In the genomic region with DNA sequence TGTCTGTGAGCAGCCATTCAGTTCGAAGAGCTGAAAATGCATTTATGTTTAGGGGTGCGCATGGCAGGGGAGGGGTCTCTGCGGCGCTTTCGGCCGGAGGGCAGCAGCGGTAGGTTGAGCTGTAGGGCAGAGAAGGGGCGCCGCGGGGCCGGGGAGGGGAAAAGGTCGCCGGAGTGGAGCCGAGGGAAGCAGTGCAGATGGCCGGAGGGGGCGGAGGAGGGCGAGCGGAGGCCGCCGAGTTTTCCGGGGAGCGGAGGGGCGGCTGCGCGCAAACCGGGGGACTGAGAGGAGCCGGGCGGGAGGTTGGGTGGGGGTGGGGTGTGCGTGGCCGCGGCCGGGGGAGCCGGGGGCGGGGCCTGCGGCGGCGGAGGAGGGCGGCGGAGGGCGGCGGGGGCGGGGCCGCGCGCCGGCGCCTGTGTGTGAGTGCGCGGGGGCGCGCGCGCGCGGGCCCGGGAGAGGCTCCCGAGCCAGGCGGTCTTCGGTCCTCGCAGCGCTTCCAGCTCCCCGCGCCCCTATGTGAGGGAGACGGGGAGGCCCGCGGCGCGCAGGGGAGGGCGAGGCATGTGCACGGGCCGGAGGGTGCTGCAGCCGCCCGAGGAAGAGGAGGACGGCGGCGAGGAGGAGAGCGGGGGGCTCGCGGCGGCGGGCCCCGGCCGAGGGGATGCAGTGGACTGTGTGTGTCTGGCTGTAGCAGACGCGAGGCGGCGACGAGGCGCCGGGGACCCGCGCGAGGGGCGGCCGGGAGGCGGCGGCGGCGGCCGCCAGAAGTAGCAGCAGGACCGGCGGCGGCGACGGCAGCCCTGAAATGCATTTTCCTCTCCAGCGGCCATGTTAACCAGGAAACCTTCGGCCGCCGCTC, we compare ENCODE assay signal across 8 cellular contexts. TPM values are rescaled to one million over a fixed set of nuclear protein-coding genes. Genes with fewer than 3 reads are reported as not detected.
DNase-seq lines count a peak whose midpoint lies in the region; ATAC-seq lines count a peak whose summit lies in the region.

TSS of gene DYRK2 (plus strand) at position 440 of the 859 bp plus-strand sequence. CDS start at position 829, 389 bp downstream.

- 1% methylated on average over 65 to 106 of the region's 109 CpGs for WGBS in esophagus, 2 donors

- H3K27me3 ChIP-seq in CD4-positive, CD25-positive, alpha-beta regulatory T cell (ENCODE audit: control insufficient read depth, insufficient read depth, low read length) = no peaks in the 10 kb centered on the region
- H3K27me3 ChIP-seq in NT2/D1 (ENCODE audit: insufficient read depth, insufficient read length) = peaks cover 8% of the 10 kb centered on the region
- no peaks in the 10 kb centered on the region for H3K27me3 ChIP-seq in esophagus (ENCODE audit: control insufficient read depth in 1 of 2, insufficient read depth in 2 of 2, low read length in 2 of 2)
- no peaks in the 10 kb centered on the region for H3K27me3 ChIP-seq in mucosa of stomach (ENCODE audit: control insufficient read depth, insufficient read depth, low read length)

- peak within 1 kb of the TSS; percentile 92 to 99 (median 97) for H3K4me3 Mint-ChIP-seq in CD4-positive, CD25-positive, alpha-beta regulatory T cell

- H3K27ac Mint-ChIP-seq in CD4-positive, CD25-positive, alpha-beta regulatory T cell = peak within 1 kb of the TSS; percentile 86 to 96 (median 95)

- peaks cover 42% of the 10 kb centered on the region for H3K4me1 ChIP-seq in CD4-positive, CD25-positive, alpha-beta regulatory T cell (ENCODE audit: control insufficient read depth, insufficient read depth, low read length, poor library complexity, severe bottlenecking)
- H3K4me1 ChIP-seq in NT2/D1 (ENCODE audit: insufficient read depth, insufficient read length) (peaks cover 5% of the 10 kb centered on the region), esophagus (ENCODE audit: control insufficient read depth in 2 of 2, insufficient read depth in 2 of 2, low read length in 1 of 2) (peaks cover 0 to 3% of the 10 kb centered on the region in 2 donors), mucosa of stomach (ENCODE audit: control insufficient read depth, insufficient read depth, low read length) (peaks cover 16% of the 10 kb centered on the region)

- DNase-seq in CD4-positive, CD25-positive, alpha-beta regulatory T cell = peak; percentile 69 to 83 (median 77)
- DNase-seq in GM19240 (ENCODE audit: insufficient read length, low spot score) (peak; percentile 71), NT2/D1 (ENCODE audit: low read depth, low spot score) (peak; percentile 63)
- peak; percentile 82 for DNase-seq in activated T-cell treated with anti-CD3 and anti-CD28 coated beads, Interleukin-2, amount 50 U/mL, for 1 hour
- DNase-seq in stimulated activated CD8-positive, alpha-beta memory T cell treated with anti-CD3 and anti-CD28 coated beads, Interleukin-7, amount 100 ng/mL, for 4 hours (ENCODE audit: low read depth in 2 of 2) = peak; percentile 35 to 78

- H3K36me3 ChIP-seq in CD4-positive, CD25-positive, alpha-beta regulatory T cell (ENCODE audit: control insufficient read depth, insufficient read depth, low read length) = no peaks in the 10 kb centered on the region
- H3K36me3 ChIP-seq in NT2/D1 (ENCODE audit: insufficient read depth, insufficient read length, low read length) (peaks cover 23% of the 10 kb centered on the region), esophagus (ENCODE audit: control insufficient read depth in 2 of 2, insufficient read depth in 2 of 2, low read length in 1 of 2) (no peaks in the 10 kb centered on the region), mucosa of stomach (ENCODE audit: control insufficient read depth, insufficient read depth, low read length) (no peaks in the 10 kb centered on the region)

- no peaks in the 10 kb centered on the region for H3K9me3 ChIP-seq in CD4-positive, CD25-positive, alpha-beta regulatory T cell (ENCODE audit: control insufficient read depth in 2 of 2, low read length in 2 of 2)
- H3K9me3 ChIP-seq in NT2/D1 (ENCODE audit: insufficient read depth, low read length) (no peaks in the 10 kb centered on the region), esophagus (ENCODE audit: control insufficient read depth in 2 of 2, insufficient read depth in 1 of 2, low read depth in 1 of 2, low read length in 1 of 2) (no peaks in the 10 kb centered on the region), mucosa of stomach (ENCODE audit: control insufficient read depth, low read length) (no peaks in the 10 kb centered on the region)

- H3K27ac ChIP-seq in CD4-positive, CD25-positive, alpha-beta regulatory T cell (ENCODE audit: insufficient read depth, low read length, poor library complexity, severe bottlenecking) = peak within 1 kb of the TSS; percentile 69
- H3K27ac ChIP-seq in esophagus (ENCODE audit: low read depth in 2 of 2, low read length in 1 of 2) = peak within 1 kb of the TSS; percentile 93 to 96

- peak; percentile 65 to 67 for ATAC-seq in CD4-positive, CD25-positive, alpha-beta regulatory T cell (ENCODE audit: low read depth in 2 of 2)
- peak; percentile 45 for ATAC-seq in HG03460 (IDR thresholded peaks at IDR 0.05; ENCODE audit: unreplicated experiment)

- H3K36me3 Mint-ChIP-seq in CD4-positive, CD25-positive, alpha-beta regulatory T cell = peaks cover 22% of the 10 kb centered on the region

- peaks cover 0 to 6% (median 0%) of the 10 kb centered on the region in 7 donors for H3K9me3 Mint-ChIP-seq in CD4-positive, CD25-positive, alpha-beta regulatory T cell

- peak within 1 kb of the TSS; percentile 72 for H3K4me3 ChIP-seq in CD4-positive, CD25-positive, alpha-beta regulatory T cell (ENCODE audit: low read depth, low read length)
- H3K4me3 ChIP-seq in NT2/D1 (ENCODE audit: insufficient read length, low read depth) (peak within 1 kb of the TSS; percentile 67), esophagus (ENCODE audit: low read depth in 1 of 2, low read length in 2 of 2) (peak within 1 kb of the TSS; percentile 93 to 99), mucosa of stomach (ENCODE audit: low read length) (peak within 1 kb of the TSS; percentile 81)

- peaks cover 11% of the 10 kb centered on the region for H3K27me3 Mint-ChIP-seq in CD4-positive, CD25-positive, alpha-beta regulatory T cell

- H3K4me1 Mint-ChIP-seq in CD4-positive, CD25-positive, alpha-beta regulatory T cell = peaks cover 4 to 43% (median 25%) of the 10 kb centered on the region in 4 donors

- peak within 1 kb of the TSS; percentile 93 for H3K9ac ChIP-seq in NT2/D1 (ENCODE audit: insufficient read length, low read depth)
- H3K9ac ChIP-seq in mucosa of stomach (ENCODE audit: low read length) = peak within 1 kb of the TSS; percentile 92

RNA-seq across cellular contexts. Expression of gene DYRK2, which starts in this region (rescaled TPM):
- 91.4 TPM for total RNA-seq in CD4-positive, CD25-positive, alpha-beta regulatory T cell
- polyA plus RNA-seq in CD4-positive, CD25-positive, alpha-beta regulatory T cell = 10 to 100 TPM; 53.5 to 87.9 (median 71.9) TPM
- polyA plus RNA-seq in esophagus = 1 to 10 TPM; 3.2 to 6.2 TPM

Comparison
In these comparisons a context has a peak if more than half of its experiments do, and no peak if none do; other contexts are left out.
1. Peak in every context shown above with its lines: DNase-seq, ATAC-seq, H3K4me3 ChIP-seq and H3K27ac ChIP-seq.
2. RNA of gene DYRK2 (polyA plus RNA-seq): 53.5 to 87.9 TPM in CD4-positive, CD25-positive, alpha-beta regulatory T cell; 3.2 to 6.2 TPM in esophagus; every median in the first group is over 4 times any median in the second.